Comparison of ENCODE assay signal across 9 cellular contexts in genomic region chr3:183536238-183536880, GRCh38. TPM values are rescaled to one million over a fixed set of nuclear protein-coding genes. Genes with fewer than 3 reads are reported as not detected.
A peak's percentile ranks its signal among the peaks of the same experiment; 100 is the strongest.
DNase-seq lines count a peak whose midpoint lies in the region; ATAC-seq and TF ChIP-seq lines count a peak whose summit lies in the region.
"Had no signal": no experiment of that assay in that cellular context is flagged by ENCODE, and none has a peak within 500 bp of the region (broad histone marks: within the 10 kb centered on the region; RNA-seq: fewer than 3 reads in every experiment).

No MANE protein-coding gene starts in this region.

- no peaks in the 10 kb centered on the region for H3K27me3 ChIP-seq in BLaER1 treated with 17β-estradiol and CSF1 and Interleukin-3, amounts not matched to agents 10 nM and 100 nM
- H3K27me3 ChIP-seq in ovary = no peaks in the 10 kb centered on the region

- 94 to 97% (median 94%) methylated on average over 9 of the region's 9 CpGs for WGBS in ovary, 3 donors

- intact Hi-C loops in ovary (cut with DNase I) = no loop called here
- intact Hi-C loops in posterior cingulate gyrus (cut with DNase I) = no loop called here

- peak overlapping the region; percentile 46 to 84 (median 79) for H3K9ac ChIP-seq in BLaER1 treated with 17β-estradiol and CSF1 and Interleukin-3, amounts not matched to agents 10 nM and 100 nM

- TF ChIP-seq POLR2A in NB4 (IDR thresholded peaks at IDR 0.05; ENCODE audit: extremely low read depth, insufficient read length) (no peak), ovary (IDR thresholded peaks at IDR 0.05) (no peak)

- H3K4me1 ChIP-seq in BLaER1 treated with 17β-estradiol and CSF1 and Interleukin-3, amounts not matched to agents 10 nM and 100 nM = peaks cover 53 to 100% (median 93%) of the 10 kb centered on the region in 10 experiments
- H3K4me1 ChIP-seq in ovary (ENCODE audit: insufficient read depth) = peaks cover 2% of the 10 kb centered on the region

- DNase-seq in NB4 (ENCODE audit: low read depth) = peak; percentile 29
- DNase-seq in ovary = no peak
- no peak for DNase-seq in iPS-NIHi11 (ENCODE audit: low spot score)
- no peak for DNase-seq in posterior cingulate gyrus
- no peak for DNase-seq in activated gamma-delta T cell (lab: John Stamatoyannopoulos, UW)
- DNase-seq: NCI-H1105 treated with DMSO at 0.1 percent for 48 hours had no signal

- peak overlapping the region; percentile 82 to 97 (median 95) for H3K27ac ChIP-seq in BLaER1 treated with 17β-estradiol and CSF1 and Interleukin-3, amounts not matched to agents 10 nM and 100 nM
- no peak overlapping the region for H3K27ac ChIP-seq in ovary

- peaks cover 0 to 21% (median 0%) of the 10 kb centered on the region in 11 experiments; a peak in 6 of 22 replicates for H4K20me1 ChIP-seq in BLaER1 treated with 17β-estradiol and CSF1 and Interleukin-3, amounts not matched to agents 10 nM and 100 nM

- H3K4me3 ChIP-seq in BLaER1 treated with 17β-estradiol and CSF1 and Interleukin-3, amounts not matched to agents 10 nM and 100 nM = peak overlapping the region in 4 of 10 experiments; percentile 19 to 33 (median 28); a peak in 6 of 20 replicates
- H3K4me3 ChIP-seq in NB4 (ENCODE audit: low read depth, low read length) = no peak overlapping the region
- H3K4me3 ChIP-seq in ovary = no peak overlapping the region

- H3K4me2 ChIP-seq in BLaER1 treated with 17β-estradiol and CSF1 and Interleukin-3, amounts not matched to agents 10 nM and 100 nM = peak overlapping the region; percentile 52 to 97 (median 85)

- peaks cover 0 to 9% (median 0%) of the 10 kb centered on the region in 11 experiments; a peak in 3 of 22 replicates for H3K9me3 ChIP-seq in BLaER1 treated with 17β-estradiol and CSF1 and Interleukin-3, amounts not matched to agents 10 nM and 100 nM (replicated peaks in 1 of 11)
- H3K9me3 ChIP-seq in ovary = no peaks in the 10 kb centered on the region

- peaks cover 8 to 43% (median 21%) of the 10 kb centered on the region in 11 experiments; a peak in 18 of 22 replicates for H3K36me3 ChIP-seq in BLaER1 treated with 17β-estradiol and CSF1 and Interleukin-3, amounts not matched to agents 10 nM and 100 nM
- no peaks in the 10 kb centered on the region for H3K36me3 ChIP-seq in ovary

- TF ChIP-seq CTCF in NB4 (IDR thresholded peaks at IDR 0.05; ENCODE audit: low read depth, low read length) (no peak), ovary (IDR thresholded peaks at IDR 0.05) (no peak)

- no peak for TF ChIP-seq EP300 in ovary (IDR thresholded peaks at IDR 0.05)

- ATAC-seq in GM18909 (IDR thresholded peaks at IDR 0.05; ENCODE audit: poor library complexity, unreplicated experiment) = peak; percentile 49
- ATAC-seq in HG02798 (IDR thresholded peaks at IDR 0.05; ENCODE audit: poor library complexity, unreplicated experiment) = peak; percentile 75

RNA-seq across cellular contexts. Expression of gene KLHL6, which starts 19.1 kb away (rescaled TPM):
- 1 to 10 TPM in 2 of 7 donors, under 1 TPM in 5; 0.35 to 3.9 (median 0.92) TPM for total RNA-seq in ovary
- 1 to 10 TPM in 1 of 2 donors, under 1 TPM in 1; 0.21 to 2.7 TPM for polyA plus RNA-seq in ovary

Comparison
In these comparisons a context has a peak if more than half of its experiments do, and no peak if none do; other contexts are left out.
1. H3K27ac ChIP-seq: peak in BLaER1 treated with 17β-estradiol and CSF1 and Interleukin-3, amounts not matched to agents 10 nM and 100 nM (11 of 11); none in ovary (0 of 2).